21 cellular contexts compared by ENCODE assay signal in the genomic region with DNA sequence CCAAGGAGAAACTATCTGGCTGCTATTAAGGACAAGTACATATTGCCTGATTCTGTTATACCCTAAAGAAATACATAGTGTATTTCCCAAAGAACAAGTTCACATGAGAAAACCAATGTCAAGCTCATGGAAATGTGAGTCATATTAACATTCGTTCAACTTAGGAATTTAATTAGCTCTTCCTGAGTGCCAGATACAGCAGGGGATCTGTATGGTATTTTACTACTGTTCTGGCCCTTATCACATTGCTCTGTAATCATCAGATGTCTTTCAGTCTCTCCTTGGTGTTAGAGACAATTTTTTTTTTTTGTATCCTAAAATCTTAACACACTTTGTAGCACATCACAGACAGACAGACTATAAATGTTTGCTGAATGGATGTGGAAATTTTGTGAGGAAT.
DNase-seq lines count a peak whose midpoint lies in the region; ATAC-seq, FAIRE-seq and TF ChIP-seq lines count a peak whose summit lies in the region.
"Had no signal": no experiment of that assay in that cellular context is flagged by ENCODE, and none has a peak within 500 bp of the region (broad histone marks: within the 10 kb centered on the region; RNA-seq: fewer than 3 reads in every experiment).

No MANE protein-coding gene starts in this region.

- H4K5ac ChIP-seq in mesendoderm (ENCODE audit: low read length), result no peak overlapping the region

- POLR2A ChIA-PET in A673 (lab: Charles Lee; ENCODE audit: low non-redundant PET) (no interaction called here), endothelial cell of umbilical vein (lab: Charles Lee) (no interaction called here)

- no peak for ATAC-seq in HG02571 (IDR thresholded peaks at IDR 0.05; ENCODE audit: unreplicated experiment)

- intact Hi-C loops in A673 (cut with micrococcal nuclease; ENCODE audit: unreplicated experiment), result no loop called here
- intact Hi-C loops in endothelial cell of umbilical vein (cut with micrococcal nuclease), result no loop called here

- no peak overlapping the region for H3K23ac ChIP-seq in mesendoderm (ENCODE audit: low read length)

- dilution Hi-C loops in endothelial cell of umbilical vein (cut with MboI; ENCODE audit: extremely low pct_ligation_motif_present, low sequenced_read_pairs), result no loop called here

- no peak overlapping the region for H2BK5ac ChIP-seq in mesendoderm (ENCODE audit: low read length)

- no peak overlapping the region for H3K4ac ChIP-seq in mesendoderm (ENCODE audit: low read depth, low read length)

- H3K9me1 ChIP-seq in endothelial cell of umbilical vein (replicated peaks; ENCODE audit: control insufficient read depth, extremely low read depth, insufficient read depth, low read length), result no peaks in the 10 kb centered on the region

- H3K79me2 ChIP-seq in endothelial cell of umbilical vein (ENCODE audit: control insufficient read depth, insufficient read depth, low read length) (no peaks in the 10 kb centered on the region), mesendoderm (ENCODE audit: control insufficient read depth, insufficient read depth, low read length) (no peaks in the 10 kb centered on the region)

- H3K4me2 ChIP-seq in endothelial cell of umbilical vein (ENCODE audit: insufficient read depth, low read length), result no peak overlapping the region
- no peak overlapping the region for H3K4me2 ChIP-seq in mesendoderm (ENCODE audit: low read length)
- H3K4me2 ChIP-seq: BLaER1 treated with 17β-estradiol and CSF1 and Interleukin-3, amounts not matched to agents 10 nM and 100 nM had no signal

- no peak overlapping the region for H2BK120ac ChIP-seq in mesendoderm (ENCODE audit: low read depth, low read length)

- no peaks in the 10 kb centered on the region for H3K27me3 ChIP-seq in A673 (replicated peaks; ENCODE audit: insufficient read depth, low read depth, low read length, poor library complexity)
- no peaks in the 10 kb centered on the region for H3K27me3 ChIP-seq in endothelial cell of umbilical vein (ENCODE audit: control insufficient read depth in 2 of 2, insufficient read depth in 2 of 2, low read length in 2 of 2)
- H3K27me3 ChIP-seq in mesendoderm (ENCODE audit: insufficient read depth, low read length, poor library complexity), result no peaks in the 10 kb centered on the region
- H3K27me3 ChIP-seq in BE2C, result no peaks in the 10 kb centered on the region
- H3K27me3 ChIP-seq: BLaER1 treated with 17β-estradiol and CSF1 and Interleukin-3, amounts not matched to agents 10 nM and 100 nM had no signal

- TF ChIP-seq CTCF in A673 (conservative IDR thresholded peaks at IDR 0.05; ENCODE audit: low read depth, low read length) (no peak), choroid plexus epithelial cell (conservative IDR thresholded peaks at IDR 0.05; ENCODE audit: low read depth, low read length) (no peak), endothelial cell of umbilical vein (IDR thresholded peaks at IDR 0.05; ENCODE audit: extremely low read depth in 1 of 2, insufficient read depth in 1 of 2, low read depth in 1 of 2, low read length in 2 of 2) (no peak), BE2C (IDR thresholded peaks at IDR 0.05; ENCODE audit: low read depth, low read length) (no peak)

- no peaks in the 10 kb centered on the region for H3K36me3 ChIP-seq in A673 (ENCODE audit: insufficient read depth, low read length, poor library complexity, severe bottlenecking)
- H3K36me3 ChIP-seq in endothelial cell of umbilical vein (ENCODE audit: control insufficient read depth in 2 of 2, extremely low read depth in 1 of 2, insufficient read depth in 2 of 2, low read length in 2 of 2), result no peaks in the 10 kb centered on the region
- no peaks in the 10 kb centered on the region for H3K36me3 ChIP-seq in mesendoderm (ENCODE audit: control insufficient read depth, insufficient read depth, low read length)
- no peaks in the 10 kb centered on the region for H3K36me3 ChIP-seq in BE2C
- H3K36me3 ChIP-seq: BLaER1 treated with 17β-estradiol and CSF1 and Interleukin-3, amounts not matched to agents 10 nM and 100 nM; HAP-1 had no signal

- H3K4me1 ChIP-seq in A673 (ENCODE audit: insufficient read depth, low read length, poor library complexity, severe bottlenecking), result peaks cover 11% of the 10 kb centered on the region
- H3K4me1 ChIP-seq in endothelial cell of umbilical vein (ENCODE audit: control insufficient read depth, extremely low read depth, insufficient read depth, low read length), result no peaks in the 10 kb centered on the region
- peaks cover 2% of the 10 kb centered on the region for H3K4me1 ChIP-seq in mesendoderm (ENCODE audit: control insufficient read depth, low read depth, low read length)
- H3K4me1 ChIP-seq in BE2C, result no peaks in the 10 kb centered on the region
- H3K4me1 ChIP-seq: BLaER1 treated with 17β-estradiol and CSF1 and Interleukin-3, amounts not matched to agents 10 nM and 100 nM had no signal

- peak overlapping the region; percentile 78 for H2BK15ac ChIP-seq in mesendoderm (replicated peaks; ENCODE audit: low read depth)

- no peak overlapping the region for H2AFZ ChIP-seq in endothelial cell of umbilical vein (ENCODE audit: low read depth, low read length)

- H3K9me3 ChIP-seq in A673 (ENCODE audit: low read depth, low read length, poor library complexity, severe bottlenecking) (no peaks in the 10 kb centered on the region), endothelial cell of umbilical vein (replicated peaks; ENCODE audit: control insufficient read depth, insufficient read depth, low read length) (no peaks in the 10 kb centered on the region), BE2C (no peaks in the 10 kb centered on the region)
- H3K9me3 ChIP-seq: HAP-1 had no signal

- H3K4me3 ChIP-seq in A673 (ENCODE audit: low read depth, low read length, poor library complexity, severe bottlenecking), result no peak overlapping the region
- no peak overlapping the region for H3K4me3 ChIP-seq in choroid plexus epithelial cell (ENCODE audit: low read depth, low read length)
- no peak overlapping the region for H3K4me3 ChIP-seq in endothelial cell of umbilical vein (replicated peaks in 1 of 3; ENCODE audit: insufficient read depth in 1 of 3, low read depth in 1 of 3, low read length in 3 of 3)
- H3K4me3 ChIP-seq in mesendoderm (ENCODE audit: low read length), result no peak overlapping the region
- H3K4me3 ChIP-seq in BE2C (ENCODE audit: low read depth, low read length), result no peak overlapping the region
- H3K4me3 ChIP-seq: BLaER1 treated with 17β-estradiol and CSF1 and Interleukin-3, amounts not matched to agents 10 nM and 100 nM; HAP-1 had no signal

- BruUV-seq in A673 (replicated peaks; lab: Mats Ljungman, UMichigan), result no TSS peak
- BruUV-seq in endothelial cell of umbilical vein (replicated peaks; lab: Mats Ljungman, UMichigan), result no TSS peak

- H4K8ac ChIP-seq in mesendoderm (ENCODE audit: low read depth, low read length), result no peak overlapping the region

- no CpG with 5 or more reads among the region's 1 CpG for WGBS in mesendoderm (ENCODE audit: extremely low coverage, insufficient coverage, low lambda C conversion rate)

- H3K56ac ChIP-seq in mesendoderm (ENCODE audit: low read length), result no peak overlapping the region

- FAIRE-seq in endothelial cell of umbilical vein (lab: Jason Lieb, UNC), result no peak
- FAIRE-seq: D721Med, GM12891, GM18507, H54 had no signal

- no peak for TF ChIP-seq POLR2A in endothelial cell of umbilical vein (IDR thresholded peaks at IDR 0.05; ENCODE audit: low read depth, low read length)

- no peaks in the 10 kb centered on the region for H4K20me1 ChIP-seq in endothelial cell of umbilical vein (replicated peaks; ENCODE audit: control insufficient read depth, extremely low read depth, insufficient read depth, low read length)
- H4K20me1 ChIP-seq: BLaER1 treated with 17β-estradiol and CSF1 and Interleukin-3, amounts not matched to agents 10 nM and 100 nM had no signal

- H3K9ac ChIP-seq in endothelial cell of umbilical vein (replicated peaks; ENCODE audit: extremely low read depth, insufficient read depth, low read length) (no peak overlapping the region), mesendoderm (ENCODE audit: low read length) (no peak overlapping the region)
- H3K9ac ChIP-seq: BLaER1 treated with 17β-estradiol and CSF1 and Interleukin-3, amounts not matched to agents 10 nM and 100 nM had no signal

- no peak overlapping the region for H2AK5ac ChIP-seq in mesendoderm (ENCODE audit: low read length)

- H3K27ac ChIP-seq in A673 (ENCODE audit: low read depth, low read length, poor library complexity, severe bottlenecking) (no peak overlapping the region), endothelial cell of umbilical vein (ENCODE audit: insufficient read depth, low read depth, low read length) (no peak overlapping the region), mesendoderm (ENCODE audit: low read depth, low read length) (no peak overlapping the region)
- H3K27ac ChIP-seq: BLaER1 treated with 17β-estradiol and CSF1 and Interleukin-3, amounts not matched to agents 10 nM and 100 nM had no signal

- peak; percentile 61 for DNase-seq in A673 (ENCODE audit: low spot score)
- peak; percentile 8 for DNase-seq in choroid plexus epithelial cell (ENCODE audit: low read depth)
- peak; percentile 29 for DNase-seq in endothelial cell of umbilical vein (ENCODE audit: low read depth, low spot score)
- peak; percentile 62 for DNase-seq in mesendoderm
- no peak for DNase-seq in DMS79 treated with DMSO at 0.1 percent for 48 hours (lab: John Stamatoyannopoulos, UW)
- no peak for DNase-seq in BE2C
- DNase-seq: 8988T; CD4-positive, alpha-beta T cell; CD8-positive, alpha-beta memory T cell; DMS 273 treated with DMSO at 0.1 percent for 48 hours; DMS79; GF-D8; GOT3; HFFc6 had no signal

- H3K79me1 ChIP-seq in mesendoderm (ENCODE audit: low read length), result no peaks in the 10 kb centered on the region

- H3K18ac ChIP-seq in mesendoderm (ENCODE audit: low read length), result no peak overlapping the region

- CTCF ChIA-PET in A673 (lab: Charles Lee) (interaction anchor here (0.9 kb wide), 1 partner anchor 361 kb away, joined by 8 read pairs; no protein-coding TSS in a partner anchor), endothelial cell of umbilical vein (lab: Charles Lee) (interaction anchor here (1.5 to 2.1 kb wide), 3 partner anchors 8 to 13 kb away, joined by 4 to 5 read pairs (median 4); no protein-coding TSS in a partner anchor)

TF ChIP-seq in endothelial cell of umbilical vein, 7 proteins besides CTCF, POLR2A, EP300 and RAD21 (continues in another document):
- no peak for TF ChIP-seq FOS (IDR thresholded peaks at IDR 0.05; ENCODE audit: borderline replicate concordance, insufficient read depth, low read length)
- no peak for TF ChIP-seq GATA2 (IDR thresholded peaks at IDR 0.05; ENCODE audit: insufficient read depth, insufficient read length, low read depth, low read length)
- TF ChIP-seq, protein P1, sequence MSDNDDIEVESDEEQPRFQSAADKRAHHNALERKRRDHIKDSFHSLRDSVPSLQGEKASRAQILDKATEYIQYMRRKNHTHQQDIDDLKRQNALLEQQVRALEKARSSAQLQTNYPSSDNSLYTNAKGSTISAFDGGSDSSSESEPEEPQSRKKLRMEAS (IDR thresholded peaks at IDR 0.05; ENCODE audit: insufficient read depth, insufficient read length), result no peak
- TF ChIP-seq MYC (IDR thresholded peaks at IDR 0.05; ENCODE audit: low read depth, low read length), result no peak
- TF ChIP-seq EZH2 (IDR thresholded peaks at IDR 0.05; ENCODE audit: borderline replicate concordance, low read depth, low read length, severe bottlenecking), result no peak
- TF ChIP-seq JUN (IDR thresholded peaks at IDR 0.05; ENCODE audit: borderline replicate concordance, insufficient read depth, insufficient read length, low read depth), result no peak

Comparison
In these comparisons a context has a peak if more than half of its experiments do, and no peak if none do; other contexts are left out.
1. DNase-seq: peak in A673 (single experiment), choroid plexus epithelial cell (single experiment), endothelial cell of umbilical vein (single experiment) and mesendoderm (single experiment); none in DMS79 treated with DMSO at 0.1 percent for 48 hours (single experiment) and BE2C (single experiment).